ENCODE assay signal across 14 cellular contexts in the genomic region with DNA sequence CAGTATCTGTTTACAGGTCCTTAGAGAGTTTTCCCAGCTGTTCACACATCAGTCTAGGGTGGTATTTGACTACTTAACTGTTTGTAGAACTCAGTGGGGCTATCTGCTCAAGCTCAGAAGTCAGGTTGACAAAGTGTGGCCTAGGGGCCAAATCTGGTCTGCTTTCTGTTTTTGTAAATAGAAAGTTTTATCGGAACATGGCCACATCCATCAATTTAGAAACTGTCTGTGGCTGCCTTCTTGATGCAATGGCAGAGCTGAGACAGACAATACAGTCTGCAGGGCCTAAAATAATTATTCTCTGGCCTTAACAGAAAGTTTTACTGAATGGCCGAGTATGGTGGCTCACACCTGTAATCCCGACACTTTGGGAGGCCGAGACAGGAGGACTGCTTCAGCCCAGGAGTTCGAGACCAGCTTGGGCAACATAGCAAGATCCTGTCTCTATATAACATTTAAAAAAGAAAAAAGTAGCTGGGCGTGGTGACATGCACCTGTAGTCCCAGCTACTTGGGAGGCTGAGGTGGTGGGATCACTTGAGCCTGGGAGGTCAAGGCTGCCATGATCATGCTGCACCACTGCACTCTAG. TPM values are rescaled to one million over a fixed set of nuclear protein-coding genes. Genes with fewer than 3 reads are reported as not detected.
DNase-seq lines count a peak whose midpoint lies in the region; ATAC-seq, FAIRE-seq and TF ChIP-seq lines count a peak whose summit lies in the region.
"Had no signal": no experiment of that assay in that cellular context is flagged by ENCODE, and none has a peak within 500 bp of the region (broad histone marks: within the 10 kb centered on the region; RNA-seq: fewer than 3 reads in every experiment).

No MANE protein-coding gene starts in this region.

- intact Hi-C loops in CD4-positive, alpha-beta T cell (cut with DNase I, micrococcal nuclease), result loop anchor here in 1 of 2 experiments (5.0 to 10.0 kb wide), 3 partner anchors 185 to 288 kb away; partner anchors contain the start of genes LYPD3, ZNF45 and ZNF575
- intact Hi-C loops in sciatic nerve (cut with DNase I) (no loop called here), posterior cingulate gyrus (cut with DNase I) (loop anchor here (10.0 kb wide), 1 partner anchor 88 kb away; no protein-coding TSS in a partner anchor)

- ATAC-seq in CD4-positive, alpha-beta T cell (ENCODE audit: poor library complexity), result no peak
- ATAC-seq in sciatic nerve, result no peak

- no peak overlapping the region for H3K4me3 Mint-ChIP-seq in CD4-positive, alpha-beta T cell
- peak overlapping the region; percentile 95 for H3K4me3 Mint-ChIP-seq in activated naive CD8-positive, alpha-beta T cell
- H3K4me3 Mint-ChIP-seq in nephron, result no peak overlapping the region

- CTCF ChIA-PET in CD4-positive, alpha-beta T cell (lab: Charles Lee), result interaction anchor here (1.0 to 1.7 kb wide), 3 partner anchors 14 to 57 kb away, joined by 4 to 9 read pairs (median 5); no protein-coding TSS in a partner anchor

- H3K27me3 Mint-ChIP-seq in CD4-positive, alpha-beta T cell, result no peaks in the 10 kb centered on the region
- no peaks in the 10 kb centered on the region for H3K27me3 Mint-ChIP-seq in activated naive CD8-positive, alpha-beta T cell
- H3K27me3 Mint-ChIP-seq in nephron (ENCODE audit: low read depth), result no peaks in the 10 kb centered on the region

- H3K9me3 Mint-ChIP-seq in CD4-positive, alpha-beta T cell, result no peaks in the 10 kb centered on the region
- no peaks in the 10 kb centered on the region for H3K9me3 Mint-ChIP-seq in activated naive CD8-positive, alpha-beta T cell (ENCODE audit: low read depth)
- H3K9me3 Mint-ChIP-seq in nephron, result no peaks in the 10 kb centered on the region

- peak overlapping the region; percentile 11 for H3K27ac Mint-ChIP-seq in CD4-positive, alpha-beta T cell
- H3K27ac Mint-ChIP-seq in activated naive CD8-positive, alpha-beta T cell, result peak overlapping the region; percentile 74
- peak overlapping the region in 2 of 3 experiments; percentile 57 to 61 for H3K27ac Mint-ChIP-seq in nephron

- no peak for TF ChIP-seq CTCF in CD4-positive, alpha-beta T cell (IDR thresholded peaks at IDR 0.05)
- no peak for TF ChIP-seq CTCF in nephron (IDR thresholded peaks at IDR 0.05; ENCODE audit: unreplicated experiment in 3 of 3)

- POLR2A ChIA-PET in CD4-positive, alpha-beta T cell (lab: Charles Lee), result interaction anchor here (0.6 to 4.9 kb wide), 3 partner anchors 13 to 84 kb away, joined by 3 to 47 read pairs (median 43); partner anchors contain the start of gene KCNN4

- no peaks in the 10 kb centered on the region for H3K9me3 ChIP-seq in CD4-positive, alpha-beta T cell (ENCODE audit: control insufficient read depth, low read length)
- H3K9me3 ChIP-seq: neutrophil, stomach had no signal

- peak; percentile 49 for FAIRE-seq in GM19239 (lab: Jason Lieb, UNC)
- FAIRE-seq: islet of Langerhans had no signal

- H3K4me1 Mint-ChIP-seq in CD4-positive, alpha-beta T cell (ENCODE audit: low read depth), result peaks cover 53% of the 10 kb centered on the region
- peaks cover 47% of the 10 kb centered on the region for H3K4me1 Mint-ChIP-seq in activated naive CD8-positive, alpha-beta T cell (ENCODE audit: low read depth)
- peaks cover 24% of the 10 kb centered on the region for H3K4me1 Mint-ChIP-seq in nephron

- no peaks in the 10 kb centered on the region for H3K27me3 ChIP-seq in CD4-positive, alpha-beta T cell (ENCODE audit: control insufficient read depth, insufficient read depth, low read length)
- H3K27me3 ChIP-seq: neutrophil, stomach had no signal

- H3K27ac ChIP-seq in CD4-positive, alpha-beta T cell (ENCODE audit: low read depth, low read length), result peak overlapping the region; percentile 0
- H3K27ac ChIP-seq: neutrophil had no signal

- DNase-seq in CD4-positive, alpha-beta T cell, result no peak
- DNase-seq in GM19239 (ENCODE audit: insufficient read length, low spot score) (no peak), sciatic nerve (ENCODE audit: low spot score) (no peak), posterior cingulate gyrus (no peak), NCI-H187 (lab: John Stamatoyannopoulos, UW) (no peak), NCI-H526 (lab: John Stamatoyannopoulos, UW) (no peak)
- DNase-seq: NCI-H2081; stimulated activated CD4-positive, alpha-beta T cell treated with anti-CD3 and anti-CD28 coated beads, Interleukin-1b, Interleukin-23, amount 100 ng/mL, for 48 hours; stomach had no signal

- H3K36me3 Mint-ChIP-seq in CD4-positive, alpha-beta T cell (ENCODE audit: low read depth), result peaks cover 62% of the 10 kb centered on the region
- peaks cover 18% of the 10 kb centered on the region for H3K36me3 Mint-ChIP-seq in activated naive CD8-positive, alpha-beta T cell
- peaks cover 38% of the 10 kb centered on the region for H3K36me3 Mint-ChIP-seq in nephron (ENCODE audit: low read depth)

RNA-seq across cellular contexts. Expression of gene SMG9, which starts 2.4 kb away (rescaled TPM):
- 10 to 100 TPM; 34.7 to 38.2 TPM for total RNA-seq in CD4-positive, alpha-beta T cell
- 41.1 TPM for total RNA-seq in sciatic nerve

RNA-seq across cellular contexts. Expression of gene KCNN4, which starts 28.4 kb away (rescaled TPM):
- total RNA-seq in CD4-positive, alpha-beta T cell, result 10 to 100 TPM in 1 of 2 experiments, 1 to 10 TPM in 1; 9.7 to 10.4 TPM
- total RNA-seq in sciatic nerve, result 3.0 TPM

RNA-seq across cellular contexts. Expression of gene IRGC, which starts 36.5 kb away (rescaled TPM):
- total RNA-seq in CD4-positive, alpha-beta T cell, result not detected
- not detected for total RNA-seq in sciatic nerve
- total RNA-seq: fibroblast of villous mesenchyme, stomach had no signal

RNA-seq across cellular contexts. Expression of gene LYPD5, which starts 49.9 kb away (rescaled TPM):
- not detected for total RNA-seq in CD4-positive, alpha-beta T cell
- total RNA-seq in sciatic nerve, result 1.4 TPM

Comparison
In these comparisons a context has a peak if more than half of its experiments do, and no peak if none do; other contexts are left out.
1. H3K27ac Mint-ChIP-seq: peak in every context shown above with its lines; median percentile 74 in activated naive CD8-positive, alpha-beta T cell; 59 in nephron; 11 in CD4-positive, alpha-beta T cell.